ENCODE assay signal across 24 cellular contexts in the genomic region with DNA sequence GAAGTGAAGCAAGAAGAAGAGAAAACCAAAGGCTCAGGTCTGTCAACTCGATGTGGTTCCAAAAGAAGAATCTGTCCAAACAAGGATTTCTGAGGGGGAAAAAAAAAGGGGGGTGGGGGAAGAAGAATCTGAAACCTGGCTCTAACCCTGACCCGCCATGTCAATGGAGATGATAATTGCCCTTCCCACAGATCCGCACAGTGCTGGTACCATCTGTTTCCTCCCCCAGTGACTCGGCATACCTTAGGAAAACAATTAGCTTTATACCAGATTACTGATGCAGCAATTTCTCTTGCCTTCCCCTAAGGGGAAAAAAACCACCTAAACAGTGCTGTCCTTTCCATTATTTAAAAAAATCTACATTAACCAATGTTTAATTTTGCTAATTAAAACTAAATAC. TPM values are rescaled to one million over a fixed set of nuclear protein-coding genes. Genes with fewer than 3 reads are reported as not detected.
DNase-seq lines count a peak whose midpoint lies in the region; ATAC-seq and TF ChIP-seq lines count a peak whose summit lies in the region.
"Had no signal": no experiment of that assay in that cellular context is flagged by ENCODE, and none has a peak within 500 bp of the region (broad histone marks: within the 10 kb centered on the region; RNA-seq: fewer than 3 reads in every experiment).

No MANE protein-coding gene starts in this region.

- no peaks in the 10 kb centered on the region for H3K36me3 ChIP-seq in GM23338 (ENCODE audit: insufficient read depth)
- H3K36me3 ChIP-seq: ascending aorta, lower lobe of right lung had no signal

- H3K9me2 ChIP-seq in GM23338 (ENCODE audit: insufficient read depth): no peaks in the 10 kb centered on the region

- H3K27me3 ChIP-seq in GM23338 (ENCODE audit: insufficient read depth): no peaks in the 10 kb centered on the region
- H3K27me3 ChIP-seq: ascending aorta had no signal

- H4K20me1 ChIP-seq in GM23338 (replicated peaks; ENCODE audit: insufficient read depth): no peaks in the 10 kb centered on the region

- peak overlapping the region; percentile 35 for H3K4me3 ChIP-seq in GM23338
- H3K4me3 ChIP-seq: ascending aorta, lower lobe of right lung had no signal

- H3K27me3 Mint-ChIP-seq in GM23338 (ENCODE audit: insufficient read depth, low read depth, poor library complexity) (peaks cover 8% of the 10 kb centered on the region), neural crest cell (ENCODE audit: low read depth) (no peaks in the 10 kb centered on the region)
- H3K27me3 Mint-ChIP-seq: activated naive CD4-positive, alpha-beta T cell treated with anti-CD3 and anti-CD28 coated beads, Interleukin-2, amount 10 ng/mL, durations not matched to agents 7 days and 5 days had no signal

- peaks cover 9% of the 10 kb centered on the region for H3F3A ChIP-seq in GM23338 (replicated peaks; ENCODE audit: low read depth)

- H3K36me3 Mint-ChIP-seq in GM23338 (ENCODE audit: low read depth): peaks cover 5% of the 10 kb centered on the region; the same call in 2 of the 3 replicates
- no peaks in the 10 kb centered on the region for H3K36me3 Mint-ChIP-seq in neural crest cell (ENCODE audit: low read depth)
- H3K36me3 Mint-ChIP-seq: activated naive CD4-positive, alpha-beta T cell treated with anti-CD3 and anti-CD28 coated beads, Interleukin-2, amount 10 ng/mL, durations not matched to agents 7 days and 5 days; CD8-positive, alpha-beta memory T cell had no signal

- H3K4me3 Mint-ChIP-seq in GM23338: peak overlapping the region; percentile 49
- no peak overlapping the region for H3K4me3 Mint-ChIP-seq in neural crest cell
- H3K4me3 Mint-ChIP-seq: activated CD8-positive, alpha-beta T cell treated with anti-CD3 and anti-CD28 coated beads for 36 hours; activated naive CD4-positive, alpha-beta T cell treated with anti-CD3 and anti-CD28 coated beads, Interleukin-2, amount 10 ng/mL, durations not matched to agents 7 days and 5 days; activated T-cell treated with anti-CD3 and anti-CD28 coated beads, Interleukin-2, amount 50 U/mL, for 4 hours; CD8-positive, alpha-beta memory T cell; stimulated activated naive CD8-positive, alpha-beta T cell treated with anti-CD3 and anti-CD28 coated beads, Interleukin-15, Interleukin-2, amounts not matched to agents 100 ng/mL and 50 ng/mL, for 24 hours had no signal

- ATAC-seq in GM23338 (peak; percentile 87), GM18867 (IDR thresholded peaks at IDR 0.05; ENCODE audit: unreplicated experiment) (no peak)
- ATAC-seq: activated CD8-positive, alpha-beta T cell treated with anti-CD3 and anti-CD28 coated beads for 36 hours; activated T-cell treated with anti-CD3 and anti-CD28 coated beads, Interleukin-2, amount 50 U/mL, for 4 hours; lower lobe of right lung had no signal

- peak overlapping the region; percentile 70 for H3K4me2 ChIP-seq in GM23338

- H3K4me1 Mint-ChIP-seq in GM23338 (peaks cover 76% of the 10 kb centered on the region), neural crest cell (peaks cover 9% of the 10 kb centered on the region)
- H3K4me1 Mint-ChIP-seq: activated naive CD4-positive, alpha-beta T cell treated with anti-CD3 and anti-CD28 coated beads, Interleukin-2, amount 10 ng/mL, durations not matched to agents 7 days and 5 days; CD8-positive, alpha-beta memory T cell had no signal

- peak overlapping the region; percentile 96 for H3K27ac Mint-ChIP-seq in GM23338
- H3K27ac Mint-ChIP-seq in neural crest cell (ENCODE audit: unreplicated experiment): peak overlapping the region; percentile 5
- H3K27ac Mint-ChIP-seq: activated CD8-positive, alpha-beta T cell treated with anti-CD3 and anti-CD28 coated beads for 36 hours; activated naive CD4-positive, alpha-beta T cell treated with anti-CD3 and anti-CD28 coated beads, Interleukin-2, amount 10 ng/mL, durations not matched to agents 7 days and 5 days; CD8-positive, alpha-beta memory T cell; stimulated activated naive CD8-positive, alpha-beta T cell treated with anti-CD3 and anti-CD28 coated beads, Interleukin-15, Interleukin-2, amounts not matched to agents 100 ng/mL and 50 ng/mL, for 24 hours had no signal

- H2AFZ ChIP-seq in GM23338: no peak overlapping the region

- DNase-seq in GM23338 (ENCODE audit: low spot score) (peak; percentile 77), NCI-H524 treated with DMSO at 0.1 percent for 48 hours (lab: John Stamatoyannopoulos, UW) (peak; percentile 12), cerebellum (ENCODE audit: low spot score) (peak; percentile 41), neural crest cell (ENCODE audit: low read depth, low spot score) (no peak), Kasumi-1 (lab: John Stamatoyannopoulos, UW) (no peak), HT-29 (ENCODE audit: low spot score) (no peak), SIG-M5 (lab: John Stamatoyannopoulos, UW) (no peak)
- DNase-seq: activated CD8-positive, alpha-beta T cell treated with anti-CD3 and anti-CD28 coated beads for 36 hours; activated naive CD4-positive, alpha-beta T cell treated with anti-CD3 and anti-CD28 coated beads, Interleukin-2, amount 10 ng/mL, durations not matched to agents 7 days and 5 days; activated T-cell treated with anti-CD3 and anti-CD28 coated beads, Interleukin-2, amount 50 U/mL, for 4 hours; CD8-positive, alpha-beta memory T cell; IMR-90; lower lobe of right lung; NCI-H2081 treated with DMSO at 0.1 percent for 48 hours; NCI-H526 treated with DMSO at 0.1 percent for 48 hours; posterior cingulate gyrus; Right ventricle myocardium superior; stimulated activated CD4-positive, alpha-beta T cell treated with anti-CD3 and anti-CD28 coated beads, Interleukin-2, amount 100 ng/mL, for 24 hours; T-helper 1 cell; trophoblast cell had no signal

- H3K9me3 Mint-ChIP-seq in GM23338: no peaks in the 10 kb centered on the region; the same call in 2 of the 3 replicates
- no peaks in the 10 kb centered on the region for H3K9me3 Mint-ChIP-seq in neural crest cell
- H3K9me3 Mint-ChIP-seq: activated CD8-positive, alpha-beta T cell treated with anti-CD3 and anti-CD28 coated beads for 36 hours; activated naive CD4-positive, alpha-beta T cell treated with anti-CD3 and anti-CD28 coated beads, Interleukin-2, amount 10 ng/mL, durations not matched to agents 7 days and 5 days; activated T-cell treated with anti-CD3 and anti-CD28 coated beads, Interleukin-2, amount 50 U/mL, for 4 hours; stimulated activated naive CD8-positive, alpha-beta T cell treated with anti-CD3 and anti-CD28 coated beads, Interleukin-15, Interleukin-2, amounts not matched to agents 100 ng/mL and 50 ng/mL, for 24 hours had no signal

- H3K79me2 ChIP-seq in GM23338 (replicated peaks; ENCODE audit: insufficient read depth): peaks cover 70% of the 10 kb centered on the region

- peaks cover 65% of the 10 kb centered on the region for H3K4me1 ChIP-seq in GM23338 (ENCODE audit: insufficient read depth)
- H3K4me1 ChIP-seq: ascending aorta, lower lobe of right lung had no signal

- TF ChIP-seq CTCF in GM23338 (conservative IDR thresholded peaks at IDR 0.05; ENCODE audit: low read depth in 2 of 2) (no peak), neural crest cell (conservative IDR thresholded peaks at IDR 0.05) (no peak)

- peak overlapping the region; percentile 97 for H3K27ac ChIP-seq in GM23338 (ENCODE audit: low read depth)
- H3K27ac ChIP-seq: ascending aorta, lower lobe of right lung had no signal

TF ChIP-seq in GM23338, 12 proteins besides CTCF, POLR2A, EP300 and RAD21 (continues in another document):
- peak; percentile 43; the same call in 1 of the 2 replicates for TF ChIP-seq NANOG (IDR thresholded peaks at IDR 0.05; ENCODE audit: borderline replicate concordance)
- TF ChIP-seq STAT1 (IDR thresholded peaks at IDR 0.05; ENCODE audit: unreplicated experiment): no peak
- TF ChIP-seq, protein P1, sequence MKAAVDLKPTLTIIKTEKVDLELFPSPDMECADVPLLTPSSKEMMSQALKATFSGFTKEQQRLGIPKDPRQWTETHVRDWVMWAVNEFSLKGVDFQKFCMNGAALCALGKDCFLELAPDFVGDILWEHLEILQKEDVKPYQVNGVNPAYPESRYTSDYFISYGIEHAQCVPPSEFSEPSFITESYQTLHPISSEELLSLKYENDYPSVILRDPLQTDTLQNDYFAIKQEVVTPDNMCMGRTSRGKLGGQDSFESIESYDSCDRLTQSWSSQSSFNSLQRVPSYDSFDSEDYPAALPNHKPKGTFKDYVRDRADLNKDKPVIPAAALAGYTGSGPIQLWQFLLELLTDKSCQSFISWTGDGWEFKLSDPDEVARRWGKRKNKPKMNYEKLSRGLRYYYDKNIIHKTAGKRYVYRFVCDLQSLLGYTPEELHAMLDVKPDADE (IDR thresholded peaks at IDR 0.05): no peak
- no peak for TF ChIP-seq CREB1 (CRISPR knock-in tag; IDR thresholded peaks at IDR 0.05; ENCODE audit: low read depth)
- TF ChIP-seq JUNB (IDR thresholded peaks at IDR 0.05; ENCODE audit: unreplicated experiment): no peak

RNA-seq across cellular contexts. Expression of gene MAP7, which starts 46.9 kb away (rescaled TPM):
- total RNA-seq in GM23338 (2014; rRNA removed; shearing (Covaris generic)): 47.8 and 49.2 TPM in 2 replicates
- 43.2 and 44.7 TPM in 2 replicates for polyA plus RNA-seq in GM23338 (2016; fragmentation: Nextera tagmentation; extraction: Ambion mirVana)
- total RNA-seq in cerebellum: 7.9 TPM
- 1.3 and 1.4 TPM in 2 replicates for total RNA-seq in neural crest cell
- 42.1 and 44.6 TPM in 2 replicates for total RNA-seq in HT-29 (2014; rRNA removed; shearing (Covaris generic))
- total RNA-seq: ascending aorta, OCI-LY7 had no signal

Comparison
In these comparisons a context has a peak if more than half of its experiments do, and no peak if none do; other contexts are left out.
1. DNase-seq: peak in GM23338 (single experiment), NCI-H524 treated with DMSO at 0.1 percent for 48 hours (single experiment) and cerebellum (single experiment); none in neural crest cell (single experiment), Kasumi-1 (0 of 2), HT-29 (single experiment) and SIG-M5 (single experiment).